17 cellular contexts compared by ENCODE assay signal in genomic region chr1:37147397-37147831, GRCh38.
DNase-seq lines count a peak whose midpoint lies in the region; ATAC-seq and TF ChIP-seq lines count a peak whose summit lies in the region.
"Had no signal": no experiment of that assay in that cellular context is flagged by ENCODE, and none has a peak within 500 bp of the region (broad histone marks: within the 10 kb centered on the region; RNA-seq: fewer than 3 reads in every experiment).

No MANE protein-coding gene starts in this region.

- H2BK120ac ChIP-seq in neuronal stem cell (ENCODE audit: low read depth, low read length): no peak overlapping the region

- WGBS in right cardiac atrium: 66% methylated on average over 2 of the region's 2 CpGs
- WGBS in neuronal stem cell (ENCODE audit: extremely low coverage in 2 of 2, insufficient read length in 2 of 2, insufficient replicate concordance in 1 of 2), 2 donors: no CpG with 5 or more reads among the region's 2 CpGs

- H3K27ac ChIP-seq in right atrium auricular region (no peak overlapping the region), right cardiac atrium (ENCODE audit: low read length) (no peak overlapping the region), neuronal stem cell (replicated peaks; ENCODE audit: low read length) (no peak overlapping the region), substantia nigra (ENCODE audit: low read depth, low read length, poor library complexity, severe bottlenecking) (no peak overlapping the region)
- H3K27ac ChIP-seq: 22Rv1, C4-2B, HL-60, KMS-11, SK-N-MC had no signal

- H3K9ac ChIP-seq in neuronal stem cell (ENCODE audit: low read depth, low read length, poor library complexity): no peak overlapping the region
- H3K9ac ChIP-seq: KMS-11 had no signal

- H3K9me3 ChIP-seq in right atrium auricular region: no peaks in the 10 kb centered on the region
- H3K9me3 ChIP-seq in right cardiac atrium (ENCODE audit: control insufficient read depth, low read length): no peaks in the 10 kb centered on the region
- H3K9me3 ChIP-seq in neuronal stem cell (replicated peaks in 1 of 2; ENCODE audit: control insufficient read depth in 2 of 2, insufficient read depth in 1 of 2, low read depth in 1 of 2, low read length in 2 of 2): no peaks in the 10 kb centered on the region

- DNase-seq in DMS79 treated with DMSO at 0.1 percent for 48 hours (lab: John Stamatoyannopoulos, UW): peak; percentile 25
- DNase-seq in DMS79 (lab: John Stamatoyannopoulos, UW): no peak
- peak; percentile 47 for DNase-seq in right atrium auricular region (ENCODE audit: low spot score)
- no peak for DNase-seq in right cardiac atrium
- DNase-seq in neuronal stem cell (ENCODE audit: low spot score): no peak
- DNase-seq in NCI-H2081 (lab: John Stamatoyannopoulos, UW): no peak
- DNase-seq in substantia nigra (lab: John Stamatoyannopoulos, UW): no peak
- DNase-seq: AML-193, H9, NCI-H1930 had no signal

- H2AFZ ChIP-seq in neuronal stem cell (ENCODE audit: low read length): no peak overlapping the region

- H3K4me2 ChIP-seq in neuronal stem cell (ENCODE audit: insufficient read depth, low read length, poor library complexity, severe bottlenecking): no peak overlapping the region
- H3K4me2 ChIP-seq: KMS-11 had no signal

- H2BK15ac ChIP-seq in neuronal stem cell (ENCODE audit: low read length): no peak overlapping the region

- no peak overlapping the region for H3K23ac ChIP-seq in neuronal stem cell (ENCODE audit: low read depth, low read length, poor library complexity)

- no peak for TF ChIP-seq CTCF in right atrium auricular region (IDR thresholded peaks at IDR 0.05)

- H3K79me1 ChIP-seq in neuronal stem cell (ENCODE audit: low read depth, low read length): no peaks in the 10 kb centered on the region

- H3K27me3 ChIP-seq in right atrium auricular region: no peaks in the 10 kb centered on the region
- H3K27me3 ChIP-seq in right cardiac atrium (ENCODE audit: control insufficient read depth, insufficient read depth): no peaks in the 10 kb centered on the region
- no peaks in the 10 kb centered on the region for H3K27me3 ChIP-seq in neuronal stem cell (ENCODE audit: control insufficient read depth in 3 of 3, insufficient read depth in 3 of 3, low read depth in 1 of 3, low read length in 3 of 3)

- ATAC-seq in right cardiac atrium (no peak), HG03442 (IDR thresholded peaks at IDR 0.05; ENCODE audit: unreplicated experiment) (no peak)
- ATAC-seq: Right ventricle myocardium inferior had no signal

- H3K4me3 ChIP-seq in right atrium auricular region (no peak overlapping the region), right cardiac atrium (ENCODE audit: low read length) (no peak overlapping the region), neuronal stem cell (ENCODE audit: low read length in 2 of 2) (no peak overlapping the region)
- H3K4me3 ChIP-seq: SK-N-MC had no signal

- peak overlapping the region; percentile 4 for H3K18ac ChIP-seq in neuronal stem cell (ENCODE audit: low read length)

- intact Hi-C loops in right cardiac atrium (cut with DNase I): no loop called here

- no peak overlapping the region for H4K91ac ChIP-seq in neuronal stem cell (ENCODE audit: low read depth, low read length, poor library complexity)

- H3K4me1 ChIP-seq in right atrium auricular region (no peaks in the 10 kb centered on the region), right cardiac atrium (ENCODE audit: control insufficient read depth, insufficient read depth, low read length) (peaks cover 3% of the 10 kb centered on the region), neuronal stem cell (ENCODE audit: control insufficient read depth in 2 of 2, insufficient read depth in 1 of 2, low read depth in 1 of 2, low read length in 2 of 2) (no peaks in the 10 kb centered on the region)

- no peak overlapping the region for H2BK5ac ChIP-seq in neuronal stem cell (ENCODE audit: low read length)

- H3K36me3 ChIP-seq in right atrium auricular region: no peaks in the 10 kb centered on the region
- no peaks in the 10 kb centered on the region for H3K36me3 ChIP-seq in neuronal stem cell (replicated peaks in 1 of 2; ENCODE audit: control insufficient read depth in 2 of 2, insufficient read depth in 2 of 2, low read length in 2 of 2)

- no peak overlapping the region for H3K14ac ChIP-seq in neuronal stem cell (ENCODE audit: low read length)

- H2AK5ac ChIP-seq in neuronal stem cell (ENCODE audit: low read depth, low read length): no peak overlapping the region

- H4K8ac ChIP-seq in neuronal stem cell (ENCODE audit: low read depth, low read length): no peak overlapping the region

- no peak overlapping the region for H3K4ac ChIP-seq in neuronal stem cell (ENCODE audit: low read length)

- no peak overlapping the region for H2BK12ac ChIP-seq in neuronal stem cell (ENCODE audit: low read length)

Comparison
In these comparisons a context has a peak if more than half of its experiments do, and no peak if none do; other contexts are left out.
1. DNase-seq: peak in DMS79 treated with DMSO at 0.1 percent for 48 hours (single experiment) and right atrium auricular region (single experiment); none in DMS79 (single experiment), right cardiac atrium (0 of 3), neuronal stem cell (single experiment), NCI-H2081 (0 of 2) and substantia nigra (0 of 49).